In the genomic region with DNA sequence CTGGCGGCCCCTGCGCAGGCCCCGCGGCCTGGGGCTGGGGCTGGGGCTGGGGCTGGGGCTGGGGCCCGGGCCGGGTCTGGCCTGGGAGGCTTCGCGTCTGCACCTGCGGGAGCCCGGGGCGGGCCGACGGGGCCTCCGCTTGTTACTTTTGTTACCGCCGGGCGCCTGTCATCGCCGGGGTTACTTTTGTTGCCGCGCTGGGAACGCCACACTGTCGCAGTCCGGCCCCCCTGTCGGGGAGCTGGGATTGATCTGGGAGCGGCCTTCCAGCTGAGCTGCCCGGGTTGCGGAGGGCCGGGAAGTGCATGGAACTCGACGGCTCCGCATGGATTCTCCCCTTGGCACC, we compare ENCODE assay signal across 9 cellular contexts. TPM values are rescaled to one million over a fixed set of nuclear protein-coding genes. Genes with fewer than 3 reads are reported as not detected.
DNase-seq lines count a peak whose midpoint lies in the region; ATAC-seq and TF ChIP-seq lines count a peak whose summit lies in the region.
"Had no signal": no experiment of that assay in that cellular context is flagged by ENCODE, and none has a peak within 500 bp of the region (broad histone marks: within the 10 kb centered on the region; RNA-seq: fewer than 3 reads in every experiment).

No MANE protein-coding gene starts in this region.

- no peaks in the 10 kb centered on the region for H3K9me2 ChIP-seq in HCT116 (ENCODE audit: insufficient read depth)

- peak overlapping the region; percentile 98 for H3K4me2 ChIP-seq in HCT116 (ENCODE audit: low read length)

- peak overlapping the region; percentile 94 for H3K27ac ChIP-seq in HCT116 (ENCODE audit: low read depth, low read length)

- H3K4me1 ChIP-seq in HCT116 (ENCODE audit: control insufficient read depth in 1 of 2, insufficient read depth in 2 of 2, low read length in 2 of 2) (peaks cover 19 to 35% of the 10 kb centered on the region in 2 experiments; a peak in 3 of 4 replicates), iPS-15b (ENCODE audit: control insufficient read depth, insufficient read depth, low read length) (peaks cover 2% of the 10 kb centered on the region)

- H3K4me3 ChIP-seq in BJ (ENCODE audit: low read depth, low read length) (peak overlapping the region; percentile 93), HCT116 (replicated peaks in 1 of 2; ENCODE audit: low read depth in 1 of 2, low read length in 2 of 2) (peak overlapping the region; percentile 79 to 83), iPS-15b (ENCODE audit: low read depth, low read length) (peak overlapping the region; percentile 76)

- POLR2A ChIA-PET in BJ (lab: Charles Lee) (no interaction called here), HCT116 (lab: Charles Lee) (interaction anchor here (1.6 kb wide), 1 partner anchor 9 kb away, joined by 7 read pairs; the partner anchor contains the start of gene MRGBP)

- TF ChIP-seq RAD21 in HCT116 (IDR thresholded peaks at IDR 0.05; ENCODE audit: low read depth): no peak

- H4K20me1 ChIP-seq in HCT116 (ENCODE audit: insufficient read depth): no peaks in the 10 kb centered on the region; the same call in 1 of the 2 replicates

- intact Hi-C loops in HCT116 (cut with micrococcal nuclease): loop anchor here (10.0 kb wide), 1 partner anchor 501 kb away; the partner anchor contains the start of gene ADRM1

- no peak for TF ChIP-seq CTCF in BJ (IDR thresholded peaks at IDR 0.05; ENCODE audit: insufficient read depth, low read depth, low read length)
- no peak for TF ChIP-seq CTCF in HCT116 (IDR thresholded peaks at IDR 0.05 in 2 of 3, conservative IDR thresholded peaks at IDR 0.05 in 1 of 3; ENCODE audit: borderline replicate concordance in 1 of 3, insufficient read depth in 1 of 3, low read depth in 2 of 3, low read length in 2 of 3)

- in situ Hi-C loops in G401 (cut with HindIII; ENCODE audit: low sequenced_read_pairs): no loop called here

- no peak for TF ChIP-seq POLR2A in HCT116 (IDR thresholded peaks at IDR 0.05; ENCODE audit: borderline replicate concordance, extremely low read depth, insufficient read depth, insufficient read length)

- H3K27me3 ChIP-seq in BJ (ENCODE audit: control insufficient read depth, insufficient read depth, low read length): no peaks in the 10 kb centered on the region
- H3K27me3 ChIP-seq in HCT116 (ENCODE audit: insufficient read depth, low read length): no peaks in the 10 kb centered on the region
- H3K27me3 ChIP-seq in iPS-15b (ENCODE audit: control insufficient read depth, insufficient read depth, low read length): peaks cover 2% of the 10 kb centered on the region

- no peak overlapping the region for H2AFZ ChIP-seq in HCT116 (ENCODE audit: low read depth, low read length, poor library complexity, severe bottlenecking)

- RAD21 ChIA-PET in HCT116 (lab: Charles Lee; ENCODE audit: low non-redundant PET in 1 of 2, low total read pairs in 2 of 2, uncharacterized antibody in 2 of 2, unreplicated experiment in 2 of 2): no interaction called here

- no peak overlapping the region for H3K27ac Mint-ChIP-seq in activated T-cell treated with anti-CD3 and anti-CD28 coated beads, Interleukin-2, amount 50 U/mL, for 72 hours
- peak overlapping the region; percentile 79 for H3K27ac Mint-ChIP-seq in stimulated activated effector memory CD8-positive, alpha-beta T cell treated with anti-CD3 and anti-CD28 coated beads, Interleukin-12 subunit alpha, Interleukin-12 subunit beta, amount 100 ng/mL, for 72 hours

- H3K9me3 ChIP-seq in HCT116 (ENCODE audit: control insufficient read depth in 1 of 2, insufficient read depth in 1 of 2, low read depth in 1 of 2, low read length in 2 of 2) (no peaks in the 10 kb centered on the region), iPS-15b (ENCODE audit: control insufficient read depth, insufficient read depth, low read length) (no peaks in the 10 kb centered on the region)

- peaks cover 55% of the 10 kb centered on the region for H3K79me2 ChIP-seq in HCT116 (ENCODE audit: insufficient read depth, low read length)

- BruUV-seq in HCT116 (replicated peaks; lab: Mats Ljungman, UMichigan): no TSS peak

- no peaks in the 10 kb centered on the region for H3K9me3 Mint-ChIP-seq in activated T-cell treated with anti-CD3 and anti-CD28 coated beads, Interleukin-2, amount 50 U/mL, for 72 hours
- no peaks in the 10 kb centered on the region for H3K9me3 Mint-ChIP-seq in stimulated activated effector memory CD8-positive, alpha-beta T cell treated with anti-CD3 and anti-CD28 coated beads, Interleukin-12 subunit alpha, Interleukin-12 subunit beta, amount 100 ng/mL, for 72 hours

- H3K4me3 Mint-ChIP-seq in activated T-cell treated with anti-CD3 and anti-CD28 coated beads, Interleukin-2, amount 50 U/mL, for 72 hours: peak overlapping the region; percentile 82 to 85
- peak overlapping the region; percentile 85 for H3K4me3 Mint-ChIP-seq in stimulated activated effector memory CD8-positive, alpha-beta T cell treated with anti-CD3 and anti-CD28 coated beads, Interleukin-12 subunit alpha, Interleukin-12 subunit beta, amount 100 ng/mL, for 72 hours

- peak overlapping the region; percentile 79 for H3K9ac ChIP-seq in HCT116 (ENCODE audit: low read length)
- H3K9ac ChIP-seq in iPS-15b (ENCODE audit: low read depth, low read length): peak overlapping the region; percentile 37

- CTCF ChIA-PET in BJ (lab: Yijun Ruan, JAX): interaction anchor here (1.2 to 1.4 kb wide), 3 partner anchors 10 to 137 kb away, joined by 3 to 5 read pairs (median 3); no protein-coding TSS in a partner anchor
- CTCF ChIA-PET in HCT116 (lab: Charles Lee): interaction anchor here (1.5 kb wide), 1 partner anchor 10 kb away, joined by 5 read pairs; no protein-coding TSS in a partner anchor

- H3K36me3 ChIP-seq in BJ (ENCODE audit: control insufficient read depth, insufficient read depth, low read length) (peaks cover 30% of the 10 kb centered on the region), HCT116 (ENCODE audit: control insufficient read depth in 1 of 2, insufficient read depth in 2 of 2, low read length in 2 of 2) (peaks cover 20 to 35% of the 10 kb centered on the region in 2 experiments), iPS-15b (ENCODE audit: control insufficient read depth, insufficient read depth, low read length) (peaks cover 28% of the 10 kb centered on the region)

- DNase-seq in BJ (ENCODE audit: low read depth): no peak
- no peak for DNase-seq in HCT116 (ENCODE audit: low read depth, low spot score)
- peak; percentile 39 for DNase-seq in activated T-cell treated with anti-CD3 and anti-CD28 coated beads, Interleukin-2, amount 50 U/mL, for 72 hours
- DNase-seq in stimulated activated effector memory CD8-positive, alpha-beta T cell treated with anti-CD3 and anti-CD28 coated beads, Interleukin-12 subunit alpha, Interleukin-12 subunit beta, amount 100 ng/mL, for 72 hours (ENCODE audit: low spot score in 2 of 2): no peak
- DNase-seq in G401 (ENCODE audit: low spot score): no peak
- no peak for DNase-seq in islet precursor cell

- ATAC-seq in HCT116 (peak; percentile 26), HG02884 (IDR thresholded peaks at IDR 0.05; ENCODE audit: unreplicated experiment) (no peak)
- no peak for ATAC-seq in activated T-cell treated with anti-CD3 and anti-CD28 coated beads, Interleukin-2, amount 50 U/mL, for 72 hours (replicated peaks in 1 of 2)
- peak; percentile 45 for ATAC-seq in stimulated activated effector memory CD8-positive, alpha-beta T cell treated with anti-CD3 and anti-CD28 coated beads, Interleukin-12 subunit alpha, Interleukin-12 subunit beta, amount 100 ng/mL, for 72 hours

- peaks cover 2 to 3% of the 10 kb centered on the region in 2 donors for H3K36me3 Mint-ChIP-seq in activated T-cell treated with anti-CD3 and anti-CD28 coated beads, Interleukin-2, amount 50 U/mL, for 72 hours (ENCODE audit: insufficient read depth in 2 of 2)
- H3K36me3 Mint-ChIP-seq in stimulated activated effector memory CD8-positive, alpha-beta T cell treated with anti-CD3 and anti-CD28 coated beads, Interleukin-12 subunit alpha, Interleukin-12 subunit beta, amount 100 ng/mL, for 72 hours: peaks cover 75% of the 10 kb centered on the region

- no peaks in the 10 kb centered on the region for H3K27me3 Mint-ChIP-seq in activated T-cell treated with anti-CD3 and anti-CD28 coated beads, Interleukin-2, amount 50 U/mL, for 72 hours (ENCODE audit: low read depth)

- peaks cover 36% of the 10 kb centered on the region for H3K4me1 Mint-ChIP-seq in activated T-cell treated with anti-CD3 and anti-CD28 coated beads, Interleukin-2, amount 50 U/mL, for 72 hours (ENCODE audit: low read depth)
- peaks cover 32% of the 10 kb centered on the region for H3K4me1 Mint-ChIP-seq in stimulated activated effector memory CD8-positive, alpha-beta T cell treated with anti-CD3 and anti-CD28 coated beads, Interleukin-12 subunit alpha, Interleukin-12 subunit beta, amount 100 ng/mL, for 72 hours

TF ChIP-seq in HCT116, 20 proteins besides CTCF, POLR2A, EP300 and RAD21 (continues in another document):
- TF ChIP-seq YY1 (IDR thresholded peaks at IDR 0.05; ENCODE audit: extremely low read depth, insufficient replicate concordance, low read depth, low read length) (no peak), SP1 (IDR thresholded peaks at IDR 0.05; ENCODE audit: low read depth) (no peak)

RNA-seq across cellular contexts. Expression of gene OGFR, which starts 0.7 kb away (rescaled TPM):
- 25.6 and 34.2 TPM in 2 replicates for polyA plus RNA-seq in BJ (2011; rRNA removed)
- 18.9 and 26.4 TPM in 2 replicates for polyA minus RNA-seq in BJ (2011; rRNA and poly(A)+ RNA removed)
- 73.6 TPM for total RNA-seq in HCT116 (2021; ENCODE audit: unreplicated experiment)
- polyA plus RNA-seq in HCT116 (2012): 59.4 and 59.5 TPM in 2 replicates
- total RNA-seq in activated T-cell treated with anti-CD3 and anti-CD28 coated beads, Interleukin-2, amount 50 U/mL, for 72 hours: 10 to 100 TPM; 42.9 to 44.9 TPM
- 43.9 and 45.6 TPM in 2 replicates for total RNA-seq in G401 (2014; rRNA removed; shearing (Covaris generic))

RNA-seq across cellular contexts. Expression of gene MRGBP, which starts 9.1 kb away (rescaled TPM):
- polyA plus RNA-seq in BJ (2011; rRNA removed): 13.5 and 15.3 TPM in 2 replicates
- 8.6 and 10.5 TPM in 2 replicates for polyA minus RNA-seq in BJ (2011; rRNA and poly(A)+ RNA removed)
- 33.8 TPM for total RNA-seq in HCT116 (2021; ENCODE audit: unreplicated experiment)
- 28.7 and 30.0 TPM in 2 replicates for polyA plus RNA-seq in HCT116 (2012)
- total RNA-seq in activated T-cell treated with anti-CD3 and anti-CD28 coated beads, Interleukin-2, amount 50 U/mL, for 72 hours: 10 to 100 TPM; 14.1 to 14.7 TPM
- 25.2 and 33.6 TPM in 2 replicates for total RNA-seq in G401 (2014; rRNA removed; shearing (Covaris generic))

RNA-seq across cellular contexts. Expression of gene COL9A3, which starts 11.5 kb away (rescaled TPM):
- 0.21 and 0.34 TPM in 2 replicates for polyA plus RNA-seq in BJ (2011; rRNA removed)
- not detected in 2 replicates for polyA minus RNA-seq in BJ (2011; rRNA and poly(A)+ RNA removed)
- 29.7 TPM for total RNA-seq in HCT116 (2021; ENCODE audit: unreplicated experiment)
- 15.9 and 20.7 TPM in 2 replicates for polyA plus RNA-seq in HCT116 (2012)
- total RNA-seq in activated T-cell treated with anti-CD3 and anti-CD28 coated beads, Interleukin-2, amount 50 U/mL, for 72 hours: under 1 TPM; 0.31 to 0.46 TPM
- 8.6 TPM in 2 replicates for total RNA-seq in G401 (2014; rRNA removed; shearing (Covaris generic))
- total RNA-seq: LHCN-M2 had no signal

RNA-seq across cellular contexts. Expression of gene TCFL5, which starts 56.3 kb away (rescaled TPM):
- 8.5 and 12.2 TPM in 2 replicates for polyA plus RNA-seq in BJ (2011; rRNA removed)
- 3.6 and 4.3 TPM in 2 replicates for polyA minus RNA-seq in BJ (2011; rRNA and poly(A)+ RNA removed)
- 20.4 TPM for total RNA-seq in HCT116 (2021; ENCODE audit: unreplicated experiment)
- polyA plus RNA-seq in HCT116 (2012): 8.9 and 10.9 TPM in 2 replicates
- 1 to 10 TPM; 4.4 to 4.9 TPM for total RNA-seq in activated T-cell treated with anti-CD3 and anti-CD28 coated beads, Interleukin-2, amount 50 U/mL, for 72 hours
- total RNA-seq in G401 (2014; rRNA removed; shearing (Covaris generic)): 23.0 and 24.2 TPM in 2 replicates

Comparison
In these comparisons a context has a peak if more than half of its experiments do, and no peak if none do; other contexts are left out.
1. DNase-seq: peak in activated T-cell treated with anti-CD3 and anti-CD28 coated beads, Interleukin-2, amount 50 U/mL, for 72 hours (2 of 2); none in BJ (single experiment), HCT116 (single experiment), stimulated activated effector memory CD8-positive, alpha-beta T cell treated with anti-CD3 and anti-CD28 coated beads, Interleukin-12 subunit alpha, Interleukin-12 subunit beta, amount 100 ng/mL, for 72 hours (0 of 2), G401 (single experiment) and islet precursor cell (single experiment).
2. ATAC-seq: peak in HCT116 (single experiment) and stimulated activated effector memory CD8-positive, alpha-beta T cell treated with anti-CD3 and anti-CD28 coated beads, Interleukin-12 subunit alpha, Interleukin-12 subunit beta, amount 100 ng/mL, for 72 hours (single experiment); none in activated T-cell treated with anti-CD3 and anti-CD28 coated beads, Interleukin-2, amount 50 U/mL, for 72 hours (0 of 2) and HG02884 (single experiment).
3. Peak in every context shown above with its lines, with median percentiles within 50 percentile points of each other: H3K4me3 ChIP-seq.